ENCODE assay signal across 2 cellular contexts in genomic region chr5:152425083-152425482, GRCh38.
TF ChIP-seq lines count a peak whose summit lies in the region.

No MANE protein-coding gene starts in this region.

TF ChIP-seq in HepG2, 621 proteins besides CTCF, POLR2A, EP300 and RAD21:
- TF ChIP-seq BCLAF1 (IDR thresholded peaks at IDR 0.05): no peak
- TF ChIP-seq NPAS2 (CRISPR knock-in tag; IDR thresholded peaks at IDR 0.05; ENCODE audit: borderline replicate concordance): no peak
- no peak for TF ChIP-seq E2F5 (CRISPR knock-in tag; conservative IDR thresholded peaks at IDR 0.05)
- no peak for TF ChIP-seq ZNF674 (CRISPR knock-in tag; IDR thresholded peaks at IDR 0.05; ENCODE audit: low read depth)
- no peak for TF ChIP-seq MBD4 (IDR thresholded peaks at IDR 0.05; ENCODE audit: borderline replicate concordance, low read length)
- TF ChIP-seq NONO (IDR thresholded peaks at IDR 0.05): no peak
- no peak for TF ChIP-seq NONO (CRISPR knock-in tag; conservative IDR thresholded peaks at IDR 0.05)
- no peak for TF ChIP-seq KAT7 (CRISPR knock-in tag; IDR thresholded peaks at IDR 0.05; ENCODE audit: borderline replicate concordance)
- no peak for TF ChIP-seq PHF20 (CRISPR knock-in tag; IDR thresholded peaks at IDR 0.05)
- TF ChIP-seq ATF6 (CRISPR knock-in tag; conservative IDR thresholded peaks at IDR 0.05): no peak
- TF ChIP-seq NR1H2 (CRISPR knock-in tag; IDR thresholded peaks at IDR 0.05; ENCODE audit: borderline replicate concordance, low read depth): no peak
- peak; percentile 89 for TF ChIP-seq MAFF (IDR thresholded peaks at IDR 0.05; ENCODE audit: low read depth, low read length)
- peak; percentile 82 to 94 for TF ChIP-seq MAFK (conservative IDR thresholded peaks at IDR 0.05 in 1 of 2, IDR thresholded peaks at IDR 0.05 in 1 of 2; ENCODE audit: low read length in 2 of 2)
- no peak for TF ChIP-seq CREB3 (CRISPR knock-in tag; IDR thresholded peaks at IDR 0.05)
- no peak for TF ChIP-seq ZHX1 (CRISPR knock-in tag; IDR thresholded peaks at IDR 0.05; ENCODE audit: low read depth)

TF ChIP-seq in K562, 482 proteins besides CTCF, POLR2A, EP300 and RAD21 (continued from another document):
- TF ChIP-seq MAFK (IDR thresholded peaks at IDR 0.05; ENCODE audit: low read length) (peak; percentile 72), POLR3G (IDR thresholded peaks at IDR 0.05; ENCODE audit: extremely low read depth, insufficient read length, insufficient replicate concordance) (no peak), NBN (IDR thresholded peaks at IDR 0.05; ENCODE audit: low read depth) (no peak), BRD9 (IDR thresholded peaks at IDR 0.05; ENCODE audit: low read depth, partially characterized antibody) (no peak), BCOR (IDR thresholded peaks at IDR 0.05) (no peak), ZBTB12 (CRISPR knock-in tag; IDR thresholded peaks at IDR 0.05) (no peak), ADNP (tag; IDR thresholded peaks at IDR 0.05) (no peak), ZBTB8A (IDR thresholded peaks at IDR 0.05; ENCODE audit: partially characterized antibody) (no peak), ZNF212 (CRISPR knock-in tag; IDR thresholded peaks at IDR 0.05) (no peak), RUNX1 (IDR thresholded peaks at IDR 0.05; ENCODE audit: low read depth) (no peak), MAFF (IDR thresholded peaks at IDR 0.05; ENCODE audit: low read length) (peak; percentile 55), RBM14 (IDR thresholded peaks at IDR 0.05; ENCODE audit: borderline replicate concordance, insufficient read depth, low read depth, low read length) (no peak), ZNF436 (CRISPR knock-in tag; IDR thresholded peaks at IDR 0.05) (no peak), ZNF316 (IDR thresholded peaks at IDR 0.05) (peak; percentile 68), SIRT6 (IDR thresholded peaks at IDR 0.05; ENCODE audit: low read depth, low read length) (no peak), TEAD1 (CRISPR knock-in tag; IDR thresholded peaks at IDR 0.05) (no peak), STAT5A (IDR thresholded peaks at IDR 0.05; ENCODE audit: borderline replicate concordance, low read length) (no peak), NCOR1 (IDR thresholded peaks at IDR 0.05) (no peak), ZNF133 (CRISPR knock-in tag; IDR thresholded peaks at IDR 0.05) (no peak), C11orf30 (IDR thresholded peaks at IDR 0.05; ENCODE audit: low read depth) (peak; percentile 16; the same call in 1 of the 2 replicates), ZNF184 (CRISPR knock-in tag; IDR thresholded peaks at IDR 0.05) (no peak), MEF2D (tag; conservative IDR thresholded peaks at IDR 0.05; ENCODE audit: low read depth) (no peak), MITF (IDR thresholded peaks at IDR 0.05) (no peak), RFX5 (IDR thresholded peaks at IDR 0.05; ENCODE audit: low read depth, low read length) (no peak), ZNF830 (CRISPR knock-in tag; IDR thresholded peaks at IDR 0.05) (no peak), MAFG (tag; conservative IDR thresholded peaks at IDR 0.05) (peak; percentile 58), CGGBP1 (CRISPR knock-in tag; IDR thresholded peaks at IDR 0.05) (no peak), TFE3 (CRISPR knock-in tag; IDR thresholded peaks at IDR 0.05) (no peak)
